In the genomic region with DNA sequence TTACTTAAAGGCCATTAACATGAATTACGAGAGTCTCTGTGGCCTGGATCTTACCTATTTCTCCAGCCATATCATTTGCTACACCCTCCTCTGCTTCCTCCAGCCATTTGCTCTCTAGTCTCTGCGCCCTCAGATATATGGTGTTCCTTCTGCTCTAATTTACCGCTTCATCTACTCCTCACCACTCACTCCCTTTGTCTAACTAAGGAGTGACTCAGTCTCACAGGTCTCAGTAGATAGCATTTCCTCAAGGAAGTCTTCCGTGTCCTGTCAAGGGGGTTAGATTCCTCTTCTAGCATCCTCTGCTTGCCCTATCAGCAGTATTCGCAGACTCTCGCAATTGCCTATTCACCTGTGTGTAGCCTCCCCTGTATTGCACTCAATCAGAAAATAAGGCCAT, we compare ENCODE assay signal across 18 cellular contexts.
DNase-seq lines count a peak whose midpoint lies in the region; ATAC-seq, FAIRE-seq and TF ChIP-seq lines count a peak whose summit lies in the region.
"Had no signal": no experiment of that assay in that cellular context is flagged by ENCODE, and none has a peak within 500 bp of the region (broad histone marks: within the 10 kb centered on the region; RNA-seq: fewer than 3 reads in every experiment).

No MANE protein-coding gene starts in this region.

- no peak overlapping the region for H3K27ac ChIP-seq in GM23338 (ENCODE audit: low read depth)
- H3K27ac ChIP-seq in K562 (ENCODE audit: extremely low read depth, low read depth, low read length) = peak overlapping the region; percentile 78
- no peak overlapping the region for H3K27ac ChIP-seq in neural progenitor cell
- H3K27ac ChIP-seq: 22Rv1 had no signal

- peak; percentile 21; the same call in 1 of the 2 replicates for TF ChIP-seq EP300 in K562 (IDR thresholded peaks at IDR 0.05; ENCODE audit: low read length)

- H2AFZ ChIP-seq in GM23338 = no peak overlapping the region
- H2AFZ ChIP-seq in K562 (ENCODE audit: low read depth, low read length) = peak overlapping the region; percentile 54
- peak overlapping the region; percentile 19 for H2AFZ ChIP-seq in neural progenitor cell (replicated peaks)

- peak; percentile 76 for FAIRE-seq in K562 (lab: Jason Lieb, UNC)
- FAIRE-seq: GM12892, GM19239, H54 had no signal

- H3K9ac ChIP-seq in K562 (ENCODE audit: insufficient read depth in 1 of 2, low read depth in 2 of 2, low read length in 2 of 2) (peak overlapping the region; percentile 62 to 72; a peak in 3 of 4 replicates), neural progenitor cell (no peak overlapping the region)

- H3K4me3 Mint-ChIP-seq in GM23338 (no peak overlapping the region), neural progenitor cell (no peak overlapping the region)
- H3K4me3 Mint-ChIP-seq: CD14-positive monocyte; CD8-positive, alpha-beta T cell; IgD-negative memory B cell had no signal

- H3K9me1 ChIP-seq in K562 (ENCODE audit: control insufficient read depth, insufficient read depth, low read length) = no peaks in the 10 kb centered on the region

- H3K9me2 ChIP-seq in GM23338 (ENCODE audit: insufficient read depth) = peaks cover 3% of the 10 kb centered on the region; the same call in 1 of the 2 replicates

- H3K27ac Mint-ChIP-seq in GM23338 (peak overlapping the region; percentile 13), neural progenitor cell (no peak overlapping the region)
- H3K27ac Mint-ChIP-seq: CD14-positive monocyte; CD8-positive, alpha-beta T cell; IgD-negative memory B cell had no signal

- no TSS peak for BruUV-seq in K562 (replicated peaks; lab: Mats Ljungman, UMichigan)

- CTCF ChIA-PET in K562 (lab: Yijun Ruan, JAX; ENCODE audit: low intra/inter-chr PET ratio) = no interaction called here

- H3K4me1 Mint-ChIP-seq in GM23338 (no peaks in the 10 kb centered on the region), neural progenitor cell (no peaks in the 10 kb centered on the region)
- H3K4me1 Mint-ChIP-seq: CD14-positive monocyte, IgD-negative memory B cell had no signal

- no peaks in the 10 kb centered on the region for H3K27me3 Mint-ChIP-seq in GM23338 (ENCODE audit: insufficient read depth, low read depth, poor library complexity)
- no peaks in the 10 kb centered on the region for H3K27me3 Mint-ChIP-seq in neural progenitor cell (ENCODE audit: insufficient read depth, low read depth)
- H3K27me3 Mint-ChIP-seq: IgD-negative memory B cell had no signal

- TF ChIP-seq POLR2A in K562 (conservative IDR thresholded peaks at IDR 0.05) = peak; percentile 64; the same call in 1 of the 2 replicates

- 15% methylated on average over 6 of the region's 6 CpGs for WGBS in K562 (ENCODE audit: insufficient coverage, low coverage, missing lambda C conversion rate)

- no peak for TF ChIP-seq RAD21 in K562 (CRISPR knock-in tag; conservative IDR thresholded peaks at IDR 0.05 in 1 of 2, IDR thresholded peaks at IDR 0.05 in 1 of 2)

- intact Hi-C loops in K562 (cut with micrococcal nuclease) (no loop called here), cardiac septum (cut with DNase I) (no loop called here)

- H3K9me3 Mint-ChIP-seq in GM23338 (no peaks in the 10 kb centered on the region; the same call in 2 of the 3 replicates), neural progenitor cell (peaks cover 1% of the 10 kb centered on the region)

- H3K36me3 Mint-ChIP-seq in GM23338 (ENCODE audit: low read depth) = no peaks in the 10 kb centered on the region
- H3K36me3 Mint-ChIP-seq in neural progenitor cell = no peaks in the 10 kb centered on the region
- H3K36me3 Mint-ChIP-seq: CD14-positive monocyte; CD8-positive, alpha-beta T cell; IgD-negative memory B cell had no signal

- DNase-seq in GM23338 (ENCODE audit: low spot score) (no peak), K562 (ENCODE audit: extremely low read depth in 1 of 4, low spot score in 3 of 4) (peak; percentile 25 to 82 (median 43)), kidney glomerular epithelial cell (lab: John Stamatoyannopoulos, UW) (peak; percentile 7), neural progenitor cell (ENCODE audit: low spot score) (no peak), cardiac septum (ENCODE audit: low spot score) (no peak), HuH-7.5 (ENCODE audit: low spot score) (no peak)
- DNase-seq: Caco-2; CD8-positive, alpha-beta T cell; DND-41; GDM1 had no signal

- H3K27me3 ChIP-seq in GM23338 (ENCODE audit: insufficient read depth) = no peaks in the 10 kb centered on the region
- no peaks in the 10 kb centered on the region for H3K27me3 ChIP-seq in K562 (ENCODE audit: control insufficient read depth in 2 of 2, insufficient read depth in 2 of 2, low read length in 2 of 2)
- H3K27me3 ChIP-seq in neural progenitor cell = no peaks in the 10 kb centered on the region

- H4K20me1 ChIP-seq in GM23338 (replicated peaks; ENCODE audit: insufficient read depth) (no peaks in the 10 kb centered on the region), K562 (replicated peaks; ENCODE audit: control insufficient read depth, insufficient read depth, low read length) (no peaks in the 10 kb centered on the region), neural progenitor cell (ENCODE audit: low read depth) (no peaks in the 10 kb centered on the region)

- H3K4me3 ChIP-seq in GM23338 = no peak overlapping the region
- H3K4me3 ChIP-seq in K562 = no peak overlapping the region
- H3K4me3 ChIP-seq in neural progenitor cell = no peak overlapping the region

- H3K79me2 ChIP-seq in GM23338 (replicated peaks; ENCODE audit: insufficient read depth) (no peaks in the 10 kb centered on the region), K562 (ENCODE audit: control insufficient read depth, insufficient read depth, low read length) (peaks cover 96% of the 10 kb centered on the region), neural progenitor cell (ENCODE audit: low read depth) (no peaks in the 10 kb centered on the region)

- in situ Hi-C loops in K562 (cut with MboI) = no loop called here

- POLR2A ChIA-PET in K562 (lab: Yijun Ruan, JAX) = no interaction called here

- H3F3A ChIP-seq in GM23338 (replicated peaks; ENCODE audit: low read depth) (no peaks in the 10 kb centered on the region), neural progenitor cell (ENCODE audit: low read depth) (no peaks in the 10 kb centered on the region)

- TF ChIP-seq CTCF in GM23338 (conservative IDR thresholded peaks at IDR 0.05; ENCODE audit: low read depth in 2 of 2) = no peak
- no peak for TF ChIP-seq CTCF in K562 (IDR thresholded peaks at IDR 0.05 in 2 of 3, conservative IDR thresholded peaks at IDR 0.05 in 1 of 3; ENCODE audit: insufficient read depth in 2 of 3, low read depth in 1 of 3, low read length in 3 of 3)
- TF ChIP-seq CTCF in neural progenitor cell (IDR thresholded peaks at IDR 0.05) = no peak

- no peak for ATAC-seq in GM23338
- peak; percentile 54 for ATAC-seq in K562
- no peak for ATAC-seq in HG02885 (IDR thresholded peaks at IDR 0.05; ENCODE audit: poor library complexity, unreplicated experiment)
- ATAC-seq: CD8-positive, alpha-beta T cell; HCT116 had no signal

- H3K36me3 ChIP-seq in GM23338 (ENCODE audit: insufficient read depth) = no peaks in the 10 kb centered on the region
- no peaks in the 10 kb centered on the region; the same call in 2 of the 3 replicates for H3K36me3 ChIP-seq in K562 (ENCODE audit: control insufficient read depth, insufficient read depth, low read length)
- H3K36me3 ChIP-seq in neural progenitor cell = no peaks in the 10 kb centered on the region

- H3K4me1 ChIP-seq in GM23338 (ENCODE audit: insufficient read depth) (no peaks in the 10 kb centered on the region), K562 (replicated peaks in 1 of 2; ENCODE audit: control insufficient read depth in 2 of 2, insufficient read depth in 2 of 2, low read length in 2 of 2) (peaks cover 3 to 46% of the 10 kb centered on the region in 2 experiments; a peak in 4 of 5 replicates), neural progenitor cell (no peaks in the 10 kb centered on the region)
- H3K4me1 ChIP-seq: Caco-2 had no signal

- H3K9me3 ChIP-seq in K562 (replicated peaks; ENCODE audit: control insufficient read depth, insufficient read depth, low read depth, low read length) = 0 out of 2 replicates have a peak, but pooled peaks cover 2% of the 10 kb centered on the region
- H3K9me3 ChIP-seq in neural progenitor cell (ENCODE audit: low read depth) = no peaks in the 10 kb centered on the region
- H3K9me3 ChIP-seq: Caco-2 had no signal

- H3K4me2 ChIP-seq in GM23338 (no peak overlapping the region), K562 (ENCODE audit: insufficient read depth, low read length) (peak overlapping the region; percentile 70), neural progenitor cell (no peak overlapping the region)

TF ChIP-seq in GM23338, 12 proteins besides CTCF, POLR2A, EP300 and RAD21:
- TF ChIP-seq ZNF331 (CRISPR knock-in tag; IDR thresholded peaks at IDR 0.05; ENCODE audit: low read depth) (no peak), NANOG (IDR thresholded peaks at IDR 0.05; ENCODE audit: borderline replicate concordance) (no peak), ZNF114 (CRISPR knock-in tag; IDR thresholded peaks at IDR 0.05) (no peak)
- TF ChIP-seq, protein P1, sequence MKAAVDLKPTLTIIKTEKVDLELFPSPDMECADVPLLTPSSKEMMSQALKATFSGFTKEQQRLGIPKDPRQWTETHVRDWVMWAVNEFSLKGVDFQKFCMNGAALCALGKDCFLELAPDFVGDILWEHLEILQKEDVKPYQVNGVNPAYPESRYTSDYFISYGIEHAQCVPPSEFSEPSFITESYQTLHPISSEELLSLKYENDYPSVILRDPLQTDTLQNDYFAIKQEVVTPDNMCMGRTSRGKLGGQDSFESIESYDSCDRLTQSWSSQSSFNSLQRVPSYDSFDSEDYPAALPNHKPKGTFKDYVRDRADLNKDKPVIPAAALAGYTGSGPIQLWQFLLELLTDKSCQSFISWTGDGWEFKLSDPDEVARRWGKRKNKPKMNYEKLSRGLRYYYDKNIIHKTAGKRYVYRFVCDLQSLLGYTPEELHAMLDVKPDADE (IDR thresholded peaks at IDR 0.05) = no peak

TF ChIP-seq in K562, 482 proteins besides CTCF, POLR2A, EP300 and RAD21 (continues in another document):
- TF ChIP-seq, protein P2, sequence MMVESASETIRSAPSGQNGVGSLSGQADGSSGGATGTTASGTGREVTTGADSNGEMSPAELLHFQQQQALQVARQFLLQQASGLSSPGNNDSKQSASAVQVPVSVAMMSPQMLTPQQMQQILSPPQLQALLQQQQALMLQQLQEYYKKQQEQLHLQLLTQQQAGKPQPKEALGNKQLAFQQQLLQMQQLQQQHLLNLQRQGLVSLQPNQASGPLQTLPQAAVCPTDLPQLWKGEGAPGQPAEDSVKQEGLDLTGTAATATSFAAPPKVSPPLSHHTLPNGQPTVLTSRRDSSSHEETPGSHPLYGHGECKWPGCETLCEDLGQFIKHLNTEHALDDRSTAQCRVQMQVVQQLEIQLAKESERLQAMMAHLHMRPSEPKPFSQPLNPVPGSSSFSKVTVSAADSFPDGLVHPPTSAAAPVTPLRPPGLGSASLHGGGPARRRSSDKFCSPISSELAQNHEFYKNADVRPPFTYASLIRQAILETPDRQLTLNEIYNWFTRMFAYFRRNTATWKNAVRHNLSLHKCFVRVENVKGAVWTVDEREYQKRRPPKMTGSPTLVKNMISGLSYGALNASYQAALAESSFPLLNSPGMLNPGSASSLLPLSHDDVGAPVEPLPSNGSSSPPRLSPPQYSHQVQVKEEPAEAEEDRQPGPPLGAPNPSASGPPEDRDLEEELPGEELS (CRISPR knock-in tag; IDR thresholded peaks at IDR 0.05; ENCODE audit: borderline replicate concordance) = no peak
- TF ChIP-seq GTF2F1 (IDR thresholded peaks at IDR 0.05; ENCODE audit: low read depth, low read length) (no peak), KDM1A (IDR thresholded peaks at IDR 0.05) (peak in 1 of 2 experiments; percentile 31; a peak in 1 of 4 replicates)

Comparison
In these comparisons a context has a peak if more than half of its experiments do, and no peak if none do; other contexts are left out.
1. DNase-seq: peak in K562 (4 of 4) and kidney glomerular epithelial cell (single experiment); none in GM23338 (single experiment), neural progenitor cell (single experiment), cardiac septum (single experiment) and HuH-7.5 (single experiment).